1 cellular context compared by ENCODE assay signal in genomic region chr18:424071-424868, GRCh38.
TF ChIP-seq lines count a peak whose summit lies in the region.

No MANE protein-coding gene starts in this region.

TF ChIP-seq in IMR-90, 13 proteins besides CTCF, POLR2A, EP300 and RAD21 (continued from another document):
- TF ChIP-seq NFE2L2 (IDR thresholded peaks at IDR 0.05; ENCODE audit: low read depth, low read length) (no peak), USF2 (IDR thresholded peaks at IDR 0.05; ENCODE audit: low read depth, low read length) (no peak), ELK1 (IDR thresholded peaks at IDR 0.05; ENCODE audit: borderline replicate concordance, low read depth, low read length) (no peak)
